In the genomic region with DNA sequence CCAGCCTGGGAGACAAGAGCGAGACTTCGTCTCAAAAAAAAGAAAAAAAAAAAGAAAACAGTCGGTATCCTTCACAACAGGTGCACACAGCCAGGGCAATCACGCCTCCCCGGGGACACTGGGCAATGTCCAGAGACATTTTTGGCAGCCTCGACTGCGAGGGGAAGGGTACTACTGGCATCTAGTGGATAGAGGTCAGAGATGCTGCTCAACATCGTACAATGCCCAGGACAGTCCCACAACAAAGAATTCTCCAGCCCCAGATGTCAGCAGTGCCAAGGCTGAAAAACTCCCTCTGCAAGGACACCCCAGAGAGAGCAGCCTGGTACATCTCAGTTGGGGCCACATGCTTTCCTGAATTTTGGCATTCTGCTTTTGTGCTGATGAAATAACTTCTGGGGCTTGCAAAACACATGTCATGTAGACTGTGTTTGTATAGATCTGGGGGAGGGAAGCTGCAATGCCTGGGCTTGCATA, we compare ENCODE assay signal across 8 cellular contexts. TPM values are rescaled to one million over a fixed set of nuclear protein-coding genes. Genes with fewer than 3 reads are reported as not detected.
A peak's percentile ranks its signal among the peaks of the same experiment; 100 is the strongest.
DNase-seq lines count a peak whose midpoint lies in the region; FAIRE-seq and TF ChIP-seq lines count a peak whose summit lies in the region.

No MANE protein-coding gene starts in this region.

- 30 to 45% (median 30%) methylated on average over 8 of the region's 8 CpGs for WGBS in small intestine, 3 donors

- H3K4me3 ChIP-seq in GM12875 (ENCODE audit: low read depth, low read length) (no peak overlapping the region), fibroblast of mammary gland (ENCODE audit: control insufficient read depth, low read depth, low read length) (no peak overlapping the region), small intestine (ENCODE audit: low read depth in 1 of 2, low read length in 2 of 2) (no peak overlapping the region)

- DNase-seq in OCI-M1 (lab: John Stamatoyannopoulos, UW) (peak; percentile 87), fibroblast of mammary gland (ENCODE audit: low read depth) (peak; percentile 52), small intestine (peak; percentile 55), NCI-H446 treated with DMSO at 0.1 percent for 48 hours (lab: John Stamatoyannopoulos, UW) (no peak), middle frontal gyrus (ENCODE audit: extremely low spot score, low spot score) (no peak), T-helper 1 cell (no peak)
- DNase-seq in activated CD4-positive, alpha-beta T cell treated with anti-CD3 and anti-CD28 coated beads for 48 hours, result no peak

- no peak overlapping the region for H3K27ac ChIP-seq in small intestine (ENCODE audit: low read depth in 1 of 2, low read length in 1 of 2)

- H3K36me3 ChIP-seq in small intestine (ENCODE audit: control insufficient read depth in 2 of 2, insufficient read depth in 2 of 2, low read length in 2 of 2), result peaks cover 10 to 25% of the 10 kb centered on the region in 2 donors

- peaks cover 0 to 1% of the 10 kb centered on the region in 2 donors for H3K4me1 ChIP-seq in small intestine (ENCODE audit: control insufficient read depth in 2 of 2, insufficient read depth in 1 of 2, low read depth in 1 of 2, low read length in 1 of 2)

- TF ChIP-seq CTCF in GM12875 (IDR thresholded peaks at IDR 0.05; ENCODE audit: borderline replicate concordance, insufficient read depth, low read depth, low read length), result peak; percentile 58
- peak; percentile 31 for TF ChIP-seq CTCF in fibroblast of mammary gland (conservative IDR thresholded peaks at IDR 0.05; ENCODE audit: control insufficient read depth, insufficient read depth, low read depth, low read length)

- H3K27me3 ChIP-seq in small intestine (ENCODE audit: control insufficient read depth in 2 of 2, insufficient read depth in 2 of 2, low read length in 2 of 2), result no peaks in the 10 kb centered on the region

- H3K9me3 ChIP-seq in small intestine (ENCODE audit: control insufficient read depth, low read depth), result no peaks in the 10 kb centered on the region

- FAIRE-seq in small intestine (lab: Jason Lieb, UNC), result no peak

RNA-seq across cellular contexts. Expression of a gene that starts 21.5 kb away (rescaled TPM):
- polyA plus RNA-seq in small intestine, result 100 to 1,000 TPM; 173 to 237 (median 197) TPM

RNA-seq across cellular contexts. Expression of a gene that starts 53.8 kb away (rescaled TPM):
- 10 to 100 TPM; 28.4 to 50.5 (median 33.2) TPM for polyA plus RNA-seq in small intestine

Comparison
In these comparisons a context has a peak if more than half of its experiments do, and no peak if none do; other contexts are left out.
1. DNase-seq: peak in OCI-M1 (single experiment), fibroblast of mammary gland (single experiment) and small intestine (single experiment); none in activated CD4-positive, alpha-beta T cell treated with anti-CD3 and anti-CD28 coated beads for 48 hours (single experiment), NCI-H446 treated with DMSO at 0.1 percent for 48 hours (single experiment), middle frontal gyrus (single experiment) and T-helper 1 cell (0 of 5).